Comparison of ENCODE assay signal across 1 cellular context in the genomic region with DNA sequence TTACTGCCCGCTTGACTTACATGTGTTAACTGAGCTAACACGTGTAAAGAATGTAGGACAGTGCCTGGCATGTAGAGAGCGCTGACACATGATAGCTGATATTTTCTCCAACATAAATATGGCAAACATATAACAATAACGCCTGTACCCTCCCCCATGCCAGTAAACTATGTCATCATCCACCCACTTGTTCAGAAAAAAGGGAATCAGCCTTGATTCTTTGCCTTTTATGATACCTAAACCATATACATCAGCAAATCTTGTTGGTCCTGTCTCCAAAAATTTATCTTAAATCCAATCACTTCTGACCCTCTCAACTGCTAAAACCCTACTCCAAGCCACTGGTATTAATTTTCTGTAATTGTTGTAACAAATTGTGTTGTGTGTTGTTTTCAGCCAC.
TF ChIP-seq lines count a peak whose summit lies in the region.

No MANE protein-coding gene starts in this region.

TF ChIP-seq in A549, 52 proteins besides CTCF, POLR2A, EP300 and RAD21:
- TF ChIP-seq RCOR1 (IDR thresholded peaks at IDR 0.05; ENCODE audit: low read depth, low read length) (no peak), TP53 (CRISPR knock-in tag; IDR thresholded peaks at IDR 0.05) (no peak), ZSCAN20 (CRISPR knock-in tag; IDR thresholded peaks at IDR 0.05) (no peak), ZC3H11A (IDR thresholded peaks at IDR 0.05) (no peak), NPAS2 (CRISPR knock-in tag; IDR thresholded peaks at IDR 0.05; ENCODE audit: borderline replicate concordance) (no peak), EHF (CRISPR knock-in tag; IDR thresholded peaks at IDR 0.05) (no peak), HOXB5 (CRISPR knock-in tag; IDR thresholded peaks at IDR 0.05) (no peak), HDAC2 (IDR thresholded peaks at IDR 0.05) (no peak), ELK1 (IDR thresholded peaks at IDR 0.05; ENCODE audit: low read depth, low read length) (no peak), NR3C1 (IDR thresholded peaks at IDR 0.05) (no peak), CBX8 (IDR thresholded peaks at IDR 0.05) (no peak)
- TF ChIP-seq, protein P1, sequence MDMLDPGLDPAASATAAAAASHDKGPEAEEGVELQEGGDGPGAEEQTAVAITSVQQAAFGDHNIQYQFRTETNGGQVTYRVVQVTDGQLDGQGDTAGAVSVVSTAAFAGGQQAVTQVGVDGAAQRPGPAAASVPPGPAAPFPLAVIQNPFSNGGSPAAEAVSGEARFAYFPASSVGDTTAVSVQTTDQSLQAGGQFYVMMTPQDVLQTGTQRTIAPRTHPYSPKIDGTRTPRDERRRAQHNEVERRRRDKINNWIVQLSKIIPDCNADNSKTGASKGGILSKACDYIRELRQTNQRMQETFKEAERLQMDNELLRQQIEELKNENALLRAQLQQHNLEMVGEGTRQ (IDR thresholded peaks at IDR 0.05), result no peak
- TF ChIP-seq, protein P2, sequence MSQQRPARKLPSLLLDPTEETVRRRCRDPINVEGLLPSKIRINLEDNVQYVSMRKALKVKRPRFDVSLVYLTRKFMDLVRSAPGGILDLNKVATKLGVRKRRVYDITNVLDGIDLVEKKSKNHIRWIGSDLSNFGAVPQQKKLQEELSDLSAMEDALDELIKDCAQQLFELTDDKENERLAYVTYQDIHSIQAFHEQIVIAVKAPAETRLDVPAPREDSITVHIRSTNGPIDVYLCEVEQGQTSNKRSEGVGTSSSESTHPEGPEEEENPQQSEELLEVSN (IDR thresholded peaks at IDR 0.05; ENCODE audit: borderline replicate concordance, low read depth), result no peak
